Comparison of ENCODE assay signal across 24 cellular contexts in the genomic region with DNA sequence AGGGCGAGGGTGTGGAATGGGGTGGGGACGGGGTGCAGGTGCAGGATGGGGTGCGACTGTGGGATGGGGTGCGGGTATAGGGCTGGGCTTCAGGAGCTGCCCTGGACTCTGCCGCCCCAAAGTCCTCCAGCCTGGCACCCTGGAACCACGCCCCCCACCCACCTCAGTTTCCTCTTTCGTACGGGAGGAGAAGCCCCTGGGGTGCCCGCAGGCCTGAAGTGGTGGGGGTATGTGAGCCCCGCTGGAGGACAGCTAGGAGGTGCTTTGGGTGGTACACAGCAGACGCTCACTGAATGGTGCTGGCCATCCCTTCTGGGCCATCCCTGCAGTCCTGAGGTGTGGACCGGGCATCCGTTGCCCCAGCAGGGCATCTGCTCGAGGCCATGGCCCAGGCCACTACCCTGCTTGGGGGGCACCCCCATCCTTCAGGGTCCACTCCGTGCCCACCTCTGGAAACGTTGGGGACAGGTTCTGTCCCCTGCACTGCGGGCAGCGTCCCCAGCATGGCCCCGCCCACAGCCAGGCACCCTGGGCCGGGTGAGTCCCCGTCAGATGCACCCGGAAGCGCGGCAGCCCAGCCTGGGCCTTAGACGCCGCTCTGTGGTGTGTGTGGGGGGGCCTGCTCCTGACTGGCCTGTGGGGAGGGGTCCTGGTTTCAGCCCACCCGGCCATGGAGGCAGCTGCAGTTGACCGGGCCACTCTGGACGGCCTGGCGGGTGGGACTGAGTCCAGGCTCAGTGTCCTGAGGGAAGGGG. TPM values are rescaled to one million over a fixed set of nuclear protein-coding genes. Genes with fewer than 3 reads are reported as not detected.
A peak's percentile ranks its signal among the peaks of the same experiment; 100 is the strongest.
DNase-seq lines count a peak whose midpoint lies in the region; ATAC-seq, FAIRE-seq and TF ChIP-seq lines count a peak whose summit lies in the region.
"Had no signal": no experiment of that assay in that cellular context is flagged by ENCODE, and none has a peak within 500 bp of the region (broad histone marks: within the 10 kb centered on the region; RNA-seq: fewer than 3 reads in every experiment).

No MANE protein-coding gene starts in this region.

- no peak overlapping the region for H3K27ac ChIP-seq in SK-N-SH (ENCODE audit: low read depth in 2 of 2, low read length in 1 of 2)
- no peak overlapping the region for H3K27ac ChIP-seq in naive thymus-derived CD4-positive, alpha-beta T cell (ENCODE audit: low read depth, low read length)
- no peak overlapping the region for H3K27ac ChIP-seq in OCI-LY7 (ENCODE audit: low read depth, low read length, poor library complexity, severe bottlenecking)
- H3K27ac ChIP-seq in tibial artery, result no peak overlapping the region
- H3K27ac ChIP-seq: 22Rv1; BLaER1 treated with 17β-estradiol and CSF1 and Interleukin-3, amounts not matched to agents 10 nM and 100 nM; GM23248 had no signal

- DNase-seq in SK-N-SH (no peak), natural killer cell (no peak), urothelium cell line (ENCODE audit: low spot score) (no peak), OCI-LY7 (ENCODE audit: low spot score) (no peak), tibial artery (no peak)
- peak; percentile 60 for DNase-seq in natural killer cell treated with Interleukin-12 subunit alpha and Interleukin-12 subunit beta and Interleukin-15 and Interleukin-18, amount 100 ng/mL, for 72 hours (ENCODE audit: low spot score)
- no peak for DNase-seq in naive thymus-derived CD4-positive, alpha-beta T cell
- DNase-seq: CD8-positive, alpha-beta T cell; GM23248; H9; HFFc6; Kasumi-1; NCI-H1417; NCI-H1694 treated with DMSO at 0.1 percent for 48 hours; NCI-H2081 treated with DMSO at 0.1 percent for 48 hours; NCI-H2171 treated with DMSO at 0.1 percent for 48 hours; NCI-H524 treated with DMSO at 0.1 percent for 48 hours; OCI-M1 had no signal

- BruUV-seq in OCI-LY7 (replicated peaks; lab: Mats Ljungman, UMichigan), result no TSS peak

- no peak overlapping the region for H3K9ac ChIP-seq in SK-N-SH
- H3K9ac ChIP-seq: BLaER1 treated with 17β-estradiol and CSF1 and Interleukin-3, amounts not matched to agents 10 nM and 100 nM; GM23248 had no signal

- no peak for TF ChIP-seq CTCF in SK-N-SH (IDR thresholded peaks at IDR 0.05)
- TF ChIP-seq CTCF in natural killer cell (IDR thresholded peaks at IDR 0.05), result no peak
- TF ChIP-seq CTCF in OCI-LY7 (conservative IDR thresholded peaks at IDR 0.05; ENCODE audit: low read length), result no peak
- no peak for TF ChIP-seq CTCF in tibial artery (IDR thresholded peaks at IDR 0.05)

- no peaks in the 10 kb centered on the region for H3K9me3 Mint-ChIP-seq in natural killer cell treated with Interleukin-12 subunit alpha and Interleukin-12 subunit beta and Interleukin-15 and Interleukin-18, amount 100 ng/mL, for 72 hours
- no peaks in the 10 kb centered on the region for H3K9me3 Mint-ChIP-seq in natural killer cell
- H3K9me3 Mint-ChIP-seq in naive thymus-derived CD4-positive, alpha-beta T cell, result peaks cover 0 to 7% (median 3%) of the 10 kb centered on the region in 11 donors
- H3K9me3 Mint-ChIP-seq: CD8-positive, alpha-beta T cell had no signal

- H3K9me3 ChIP-seq in SK-N-SH (no peaks in the 10 kb centered on the region), OCI-LY7 (ENCODE audit: low read length) (peaks cover 4% of the 10 kb centered on the region; the same call in 1 of the 2 replicates), tibial artery (no peaks in the 10 kb centered on the region)
- no peaks in the 10 kb centered on the region for H3K9me3 ChIP-seq in naive thymus-derived CD4-positive, alpha-beta T cell (ENCODE audit: control insufficient read depth in 2 of 3, low read length in 3 of 3)

- no peaks in the 10 kb centered on the region for H4K20me1 ChIP-seq in SK-N-SH (ENCODE audit: insufficient read depth)
- no peaks in the 10 kb centered on the region for H4K20me1 ChIP-seq in OCI-LY7 (ENCODE audit: insufficient read depth, low read length)
- H4K20me1 ChIP-seq: BLaER1 treated with 17β-estradiol and CSF1 and Interleukin-3, amounts not matched to agents 10 nM and 100 nM had no signal

- no peak overlapping the region for H3K4me3 ChIP-seq in SK-N-SH (ENCODE audit: low read depth in 2 of 2, low read length in 1 of 2)
- no peak overlapping the region for H3K4me3 ChIP-seq in naive thymus-derived CD4-positive, alpha-beta T cell (ENCODE audit: low read length)
- H3K4me3 ChIP-seq in OCI-LY7 (ENCODE audit: low read depth, low read length, poor library complexity, severe bottlenecking), result no peak overlapping the region
- no peak overlapping the region for H3K4me3 ChIP-seq in tibial artery
- H3K4me3 ChIP-seq: BLaER1 treated with 17β-estradiol and CSF1 and Interleukin-3, amounts not matched to agents 10 nM and 100 nM; GM23248 had no signal

- 44% methylated on average over 15 of the region's 30 CpGs for WGBS in SK-N-SH (ENCODE audit: low lambda C conversion rate)

- no peaks in the 10 kb centered on the region for H3K4me1 ChIP-seq in SK-N-SH (ENCODE audit: control insufficient read depth in 1 of 2, insufficient read depth in 2 of 2, low read depth in 1 of 2, low read length in 1 of 2)
- no peaks in the 10 kb centered on the region for H3K4me1 ChIP-seq in naive thymus-derived CD4-positive, alpha-beta T cell (ENCODE audit: control insufficient read depth in 2 of 2, insufficient read depth in 2 of 2, low read length in 2 of 2)
- no peaks in the 10 kb centered on the region for H3K4me1 ChIP-seq in OCI-LY7 (ENCODE audit: insufficient read depth, low read length, poor library complexity, severe bottlenecking)
- no peaks in the 10 kb centered on the region for H3K4me1 ChIP-seq in tibial artery

- H3K27me3 ChIP-seq in SK-N-SH (ENCODE audit: insufficient read depth) (peaks cover 72% of the 10 kb centered on the region), tibial artery (peaks cover 3 to 71% of the 10 kb centered on the region in 2 donors)
- H3K27me3 ChIP-seq in naive thymus-derived CD4-positive, alpha-beta T cell (ENCODE audit: control insufficient read depth in 2 of 2, insufficient read depth in 2 of 2, low read length in 2 of 2), result no peaks in the 10 kb centered on the region

- H3K36me3 Mint-ChIP-seq in natural killer cell treated with Interleukin-12 subunit alpha and Interleukin-12 subunit beta and Interleukin-15 and Interleukin-18, amount 100 ng/mL, for 72 hours, result no peaks in the 10 kb centered on the region
- H3K36me3 Mint-ChIP-seq in natural killer cell, result no peaks in the 10 kb centered on the region
- peaks cover 0 to 4% (median 0%) of the 10 kb centered on the region in 5 donors for H3K36me3 Mint-ChIP-seq in naive thymus-derived CD4-positive, alpha-beta T cell
- H3K36me3 Mint-ChIP-seq: CD8-positive, alpha-beta T cell had no signal

- H3K4me2 ChIP-seq in SK-N-SH (no peak overlapping the region), OCI-LY7 (ENCODE audit: low read length) (no peak overlapping the region)
- H3K4me2 ChIP-seq: BLaER1 treated with 17β-estradiol and CSF1 and Interleukin-3, amounts not matched to agents 10 nM and 100 nM had no signal

- ATAC-seq in SK-N-SH treated with all-trans-retinoic acid at 6 μM for 48 hours (peak; percentile 23; the same call in 2 of the 3 replicates), natural killer cell (no peak)
- peak in 1 of 2 donors; percentile 43 for ATAC-seq in natural killer cell treated with Interleukin-12 subunit alpha and Interleukin-12 subunit beta and Interleukin-15 and Interleukin-18, amount 100 ng/mL, for 72 hours
- ATAC-seq in naive thymus-derived CD4-positive, alpha-beta T cell, result peak; percentile 26
- ATAC-seq: CD8-positive, alpha-beta T cell had no signal

- H2AFZ ChIP-seq in SK-N-SH (ENCODE audit: low read depth), result no peak overlapping the region
- H2AFZ ChIP-seq in OCI-LY7 (ENCODE audit: low read length), result no peak overlapping the region
- H2AFZ ChIP-seq: GM23248 had no signal

- peaks cover 0 to 3% of the 10 kb centered on the region in 2 donors for H3K27me3 Mint-ChIP-seq in natural killer cell treated with Interleukin-12 subunit alpha and Interleukin-12 subunit beta and Interleukin-15 and Interleukin-18, amount 100 ng/mL, for 72 hours
- no peaks in the 10 kb centered on the region for H3K27me3 Mint-ChIP-seq in natural killer cell (ENCODE audit: low read depth in 2 of 2)
- H3K27me3 Mint-ChIP-seq in naive thymus-derived CD4-positive, alpha-beta T cell, result peaks cover 0 to 27% (median 11%) of the 10 kb centered on the region in 5 donors

- FAIRE-seq in urothelium cell line (lab: Jason Lieb, UNC), result peak; percentile 74
- FAIRE-seq: GM12891, RCC 7860 had no signal

- no peaks in the 10 kb centered on the region for H3F3A ChIP-seq in SK-N-SH (replicated peaks; ENCODE audit: insufficient read depth)

- POLR2A ChIA-PET in SK-N-SH (lab: Yijun Ruan, JAX), result no interaction called here
- POLR2A ChIA-PET in naive thymus-derived CD4-positive, alpha-beta T cell (lab: Charles Lee), result no interaction called here
- POLR2A ChIA-PET in OCI-LY7 (lab: Charles Lee), result no interaction called here

- TF ChIP-seq RAD21 in SK-N-SH (IDR thresholded peaks at IDR 0.05; ENCODE audit: low read length), result no peak

- H3K4me3 Mint-ChIP-seq in natural killer cell treated with Interleukin-12 subunit alpha and Interleukin-12 subunit beta and Interleukin-15 and Interleukin-18, amount 100 ng/mL, for 72 hours, result no peak overlapping the region
- no peak overlapping the region for H3K4me3 Mint-ChIP-seq in natural killer cell
- H3K4me3 Mint-ChIP-seq in naive thymus-derived CD4-positive, alpha-beta T cell, result no peak overlapping the region
- H3K4me3 Mint-ChIP-seq: CD8-positive, alpha-beta T cell; H9; HFFc6 had no signal

- CTCF ChIA-PET in SK-N-SH (lab: Yijun Ruan, JAX) (interaction anchor here (1.0 to 2.0 kb wide), 3 partner anchors 34 to 49 kb away, joined by 3 to 5 read pairs (median 3); no protein-coding TSS in a partner anchor), OCI-LY7 (lab: Charles Lee; ENCODE audit: unreplicated experiment) (no interaction called here)
- CTCF ChIA-PET in naive thymus-derived CD4-positive, alpha-beta T cell (lab: Charles Lee), result no interaction called here

- H3K36me3 ChIP-seq in SK-N-SH (replicated peaks in 1 of 2; ENCODE audit: control insufficient read depth in 1 of 2, insufficient read depth in 2 of 2, low read length in 1 of 2), result no peaks in the 10 kb centered on the region
- H3K36me3 ChIP-seq in naive thymus-derived CD4-positive, alpha-beta T cell (ENCODE audit: control insufficient read depth in 2 of 3, insufficient read depth in 3 of 3, low read length in 3 of 3), result no peaks in the 10 kb centered on the region
- H3K36me3 ChIP-seq in OCI-LY7 (ENCODE audit: insufficient read depth, low read length), result no peaks in the 10 kb centered on the region
- no peaks in the 10 kb centered on the region for H3K36me3 ChIP-seq in tibial artery
- H3K36me3 ChIP-seq: BLaER1 treated with 17β-estradiol and CSF1 and Interleukin-3, amounts not matched to agents 10 nM and 100 nM had no signal

- H3K27ac Mint-ChIP-seq in natural killer cell treated with Interleukin-12 subunit alpha and Interleukin-12 subunit beta and Interleukin-15 and Interleukin-18, amount 100 ng/mL, for 72 hours, result no peak overlapping the region
- no peak overlapping the region for H3K27ac Mint-ChIP-seq in natural killer cell
- no peak overlapping the region for H3K27ac Mint-ChIP-seq in naive thymus-derived CD4-positive, alpha-beta T cell
- H3K27ac Mint-ChIP-seq: CD8-positive, alpha-beta T cell; H9; HFFc6 had no signal

- no peak for TF ChIP-seq EP300 in SK-N-SH (IDR thresholded peaks at IDR 0.05; ENCODE audit: borderline replicate concordance in 1 of 2, low read depth in 1 of 2, low read length in 1 of 2)

- H3K9me2 ChIP-seq in SK-N-SH, result no peaks in the 10 kb centered on the region
- H3K9me2 ChIP-seq in OCI-LY7 (ENCODE audit: insufficient read depth, low read length), result no peaks in the 10 kb centered on the region

- no peaks in the 10 kb centered on the region for H3K4me1 Mint-ChIP-seq in natural killer cell treated with Interleukin-12 subunit alpha and Interleukin-12 subunit beta and Interleukin-15 and Interleukin-18, amount 100 ng/mL, for 72 hours (ENCODE audit: low read depth in 2 of 2)
- H3K4me1 Mint-ChIP-seq in natural killer cell, result no peaks in the 10 kb centered on the region
- H3K4me1 Mint-ChIP-seq in naive thymus-derived CD4-positive, alpha-beta T cell, result no peaks in the 10 kb centered on the region
- H3K4me1 Mint-ChIP-seq: H9 had no signal

- H3K79me2 ChIP-seq in SK-N-SH (ENCODE audit: insufficient read depth) (no peaks in the 10 kb centered on the region), OCI-LY7 (ENCODE audit: insufficient read depth, low read depth, low read length) (no peaks in the 10 kb centered on the region)

- intact Hi-C loops in natural killer cell (cut with micrococcal nuclease), result no loop called here
- intact Hi-C loops in naive thymus-derived CD4-positive, alpha-beta T cell (cut with micrococcal nuclease), result no loop called here
- intact Hi-C loops in OCI-LY7 (cut with micrococcal nuclease; ENCODE audit: unreplicated experiment), result no loop called here
- intact Hi-C loops in tibial artery (cut with DNase I; ENCODE audit: low total_unique reads), result no loop called here

RNA-seq across cellular contexts. Expression of a gene that starts 41.6 kb away (rescaled TPM):
- polyA plus RNA-seq in SK-N-SH (2012; rRNA removed), result not detected in 2 replicates
- polyA plus RNA-seq in SK-N-SH (2012; cell fraction: cytosol; rRNA removed), result not detected in 2 replicates
- polyA plus RNA-seq in SK-N-SH (2012; cell fraction: nucleus; rRNA removed), result not detected in 2 replicates
- total RNA-seq in natural killer cell treated with Interleukin-12 subunit alpha and Interleukin-12 subunit beta and Interleukin-15 and Interleukin-18, amount 100 ng/mL, for 72 hours, result not detected
- total RNA-seq in natural killer cell (not detected), OCI-LY7 (2022) (not detected in 2 replicates)
- not detected for total RNA-seq in naive thymus-derived CD4-positive, alpha-beta T cell
- polyA plus RNA-seq in naive thymus-derived CD4-positive, alpha-beta T cell, result not detected
- not detected in 2 replicates for total RNA-seq in OCI-LY7 (2014; rRNA removed; shearing (Covaris generic))
- total RNA-seq: CD8-positive, alpha-beta T cell; GM23248; H9; HFFc6; MCF 10A had no signal
- polyA plus RNA-seq: GM23248 had no signal

Comparison
In these comparisons a context has a peak if more than half of its experiments do, and no peak if none do; other contexts are left out.
1. ATAC-seq: peak in SK-N-SH treated with all-trans-retinoic acid at 6 μM for 48 hours (single experiment) and naive thymus-derived CD4-positive, alpha-beta T cell (single experiment); none in natural killer cell (0 of 3).